Comparison of ENCODE assay signal across 20 cellular contexts in genomic region chr4:108159845-108160244, GRCh38. TPM values are rescaled to one million over a fixed set of nuclear protein-coding genes. Genes with fewer than 3 reads are reported as not detected.
DNase-seq lines count a peak whose midpoint lies in the region; ATAC-seq and TF ChIP-seq lines count a peak whose summit lies in the region.
"Had no signal": no experiment of that assay in that cellular context is flagged by ENCODE, and none has a peak within 500 bp of the region (broad histone marks: within the 10 kb centered on the region; RNA-seq: fewer than 3 reads in every experiment).

No MANE protein-coding gene starts in this region.

- peak overlapping the region; percentile 69 for H3K27ac Mint-ChIP-seq in stimulated activated naive CD8-positive, alpha-beta T cell treated with anti-CD3 and anti-CD28 coated beads, Interleukin-15, Interleukin-2, amounts not matched to agents 100 ng/mL and 50 ng/mL, for 24 hours
- H3K27ac Mint-ChIP-seq in activated T-helper 2 cell treated with anti-CD3 and anti-CD28 coated beads, Interferon-gamma antibody, Interleukin-2, Interleukin-4, amounts not matched to agents 10 μg/mL and 5 μg/mL and 100 μg/mL, durations not matched to agents 14 hours and 24 hours and 36 hours, result no peak overlapping the region
- H3K27ac Mint-ChIP-seq: activated B cell treated with CpG ODN at 0.5 μM for 24 hours; stimulated activated effector memory CD8-positive, alpha-beta T cell treated with anti-CD3 and anti-CD28 coated beads, Interleukin-12 subunit alpha, Interleukin-12 subunit beta, amount 100 ng/mL, for 72 hours had no signal

- POLR2A ChIA-PET in HEK293T (lab: Yijun Ruan, JAX), result interaction anchor here (1.8 kb wide), 1 partner anchor 9 kb away, joined by 5 read pairs; the partner anchor contains the start of gene LEF1

- H3K4me3 Mint-ChIP-seq in stimulated activated naive CD8-positive, alpha-beta T cell treated with anti-CD3 and anti-CD28 coated beads, Interleukin-15, Interleukin-2, amounts not matched to agents 100 ng/mL and 50 ng/mL, for 24 hours, result peak overlapping the region; percentile 76
- H3K4me3 Mint-ChIP-seq in activated T-helper 2 cell treated with anti-CD3 and anti-CD28 coated beads, Interferon-gamma antibody, Interleukin-2, Interleukin-4, amounts not matched to agents 10 μg/mL and 5 μg/mL and 100 μg/mL, durations not matched to agents 14 hours and 24 hours and 36 hours (ENCODE audit: low read depth), result peak overlapping the region; percentile 5
- H3K4me3 Mint-ChIP-seq: activated B cell treated with CpG ODN at 0.5 μM for 24 hours; stimulated activated effector memory CD8-positive, alpha-beta T cell treated with anti-CD3 and anti-CD28 coated beads, Interleukin-12 subunit alpha, Interleukin-12 subunit beta, amount 100 ng/mL, for 72 hours had no signal

- H3K27me3 ChIP-seq in MM.1S (replicated peaks; ENCODE audit: insufficient read depth, low read length) (no peaks in the 10 kb centered on the region), thymus (ENCODE audit: control insufficient read depth, insufficient read depth) (no peaks in the 10 kb centered on the region), suprapubic skin (peaks cover 32% of the 10 kb centered on the region)

- intact Hi-C loops in activated T-helper 2 cell treated with anti-CD3 and anti-CD28 coated beads, Interferon-gamma antibody, Interleukin-2, Interleukin-4, amounts not matched to agents 10 μg/mL and 5 μg/mL and 100 μg/mL, durations not matched to agents 14 hours and 24 hours and 36 hours (cut with micrococcal nuclease), result no loop called here

- H3K9me2 ChIP-seq in MM.1S (replicated peaks; ENCODE audit: insufficient read depth, low read length), result no peaks in the 10 kb centered on the region

- no peaks in the 10 kb centered on the region for H3K9me3 Mint-ChIP-seq in stimulated activated naive CD8-positive, alpha-beta T cell treated with anti-CD3 and anti-CD28 coated beads, Interleukin-15, Interleukin-2, amounts not matched to agents 100 ng/mL and 50 ng/mL, for 24 hours
- no peaks in the 10 kb centered on the region for H3K9me3 Mint-ChIP-seq in activated T-helper 2 cell treated with anti-CD3 and anti-CD28 coated beads, Interferon-gamma antibody, Interleukin-2, Interleukin-4, amounts not matched to agents 10 μg/mL and 5 μg/mL and 100 μg/mL, durations not matched to agents 14 hours and 24 hours and 36 hours
- H3K9me3 Mint-ChIP-seq: activated B cell treated with CpG ODN at 0.5 μM for 24 hours; naive B cell; stimulated activated effector memory CD8-positive, alpha-beta T cell treated with anti-CD3 and anti-CD28 coated beads, Interleukin-12 subunit alpha, Interleukin-12 subunit beta, amount 100 ng/mL, for 72 hours had no signal

- H3F3A ChIP-seq in MM.1S (ENCODE audit: insufficient read depth, low read length), result no peaks in the 10 kb centered on the region; the same call in 1 of the 2 replicates

- CTCF ChIA-PET in HEK293T (lab: Yijun Ruan, JAX), result no interaction called here

- H3K36me3 Mint-ChIP-seq in stimulated activated naive CD8-positive, alpha-beta T cell treated with anti-CD3 and anti-CD28 coated beads, Interleukin-15, Interleukin-2, amounts not matched to agents 100 ng/mL and 50 ng/mL, for 24 hours (ENCODE audit: low read depth), result peaks cover 41% of the 10 kb centered on the region
- H3K36me3 Mint-ChIP-seq in activated T-helper 2 cell treated with anti-CD3 and anti-CD28 coated beads, Interferon-gamma antibody, Interleukin-2, Interleukin-4, amounts not matched to agents 10 μg/mL and 5 μg/mL and 100 μg/mL, durations not matched to agents 14 hours and 24 hours and 36 hours (ENCODE audit: low read depth), result peaks cover 57% of the 10 kb centered on the region
- H3K36me3 Mint-ChIP-seq: naive B cell; stimulated activated effector memory CD8-positive, alpha-beta T cell treated with anti-CD3 and anti-CD28 coated beads, Interleukin-12 subunit alpha, Interleukin-12 subunit beta, amount 100 ng/mL, for 72 hours had no signal

- H3K79me2 ChIP-seq in MM.1S (ENCODE audit: low read length), result peaks cover 69% of the 10 kb centered on the region
- H3K79me2 ChIP-seq: parathyroid adenoma had no signal

- H3K36me3 ChIP-seq in MM.1S (replicated peaks; ENCODE audit: insufficient read depth, low read length) (peaks cover 13% of the 10 kb centered on the region; the same call in 1 of the 2 replicates), thymus (ENCODE audit: control insufficient read depth, insufficient read depth) (peaks cover 17% of the 10 kb centered on the region), suprapubic skin (no peaks in the 10 kb centered on the region)
- H3K36me3 ChIP-seq: gastrocnemius medialis, right lobe of liver had no signal

- ATAC-seq in stimulated activated naive CD8-positive, alpha-beta T cell treated with anti-CD3 and anti-CD28 coated beads, Interleukin-15, Interleukin-2, amounts not matched to agents 100 U/mL and 50 U/mL, for 24 hours, result no peak
- ATAC-seq: gastrocnemius medialis; right lobe of liver; stimulated activated effector memory CD8-positive, alpha-beta T cell treated with anti-CD3 and anti-CD28 coated beads, Interleukin-12 subunit alpha, Interleukin-12 subunit beta, amount 100 ng/mL, for 72 hours had no signal

- TF ChIP-seq CTCF in MM.1S (IDR thresholded peaks at IDR 0.05; ENCODE audit: low read length) (no peak), suprapubic skin (IDR thresholded peaks at IDR 0.05) (no peak)

- H3K4me1 ChIP-seq in MM.1S (ENCODE audit: low read length) (peaks cover 23% of the 10 kb centered on the region), thymus (ENCODE audit: control insufficient read depth, insufficient read depth, low read length) (peaks cover 16% of the 10 kb centered on the region), suprapubic skin (no peaks in the 10 kb centered on the region)
- H3K4me1 ChIP-seq: gastrocnemius medialis, parathyroid adenoma, right lobe of liver had no signal

- TF ChIP-seq POLR2A in suprapubic skin (IDR thresholded peaks at IDR 0.05), result no peak

- no peak for TF ChIP-seq EP300 in suprapubic skin (IDR thresholded peaks at IDR 0.05)

- peak overlapping the region; percentile 10; the same call in 1 of the 2 replicates for H3K4me2 ChIP-seq in MM.1S (ENCODE audit: low read depth, low read length)

- no peak for DNase-seq in stimulated activated naive CD8-positive, alpha-beta T cell treated with anti-CD3 and anti-CD28 coated beads, Interleukin-15, Interleukin-2, amounts not matched to agents 100 U/mL and 50 U/mL, for 24 hours
- DNase-seq in MM.1S (peak; percentile 58), HEK293T (ENCODE audit: extremely low spot score) (no peak), suprapubic skin (ENCODE audit: low spot score in 2 of 2) (no peak)
- no peak for DNase-seq in activated T-helper 2 cell treated with anti-CD3 and anti-CD28 coated beads, Interferon-gamma antibody, Interleukin-2, Interleukin-4, amounts not matched to agents 10 μg/mL and 5 μg/mL and 100 μg/mL, durations not matched to agents 14 hours and 24 hours and 36 hours (ENCODE audit: low spot score)
- no peak for DNase-seq in effector CD4-positive, alpha-beta T cell
- DNase-seq: activated B cell treated with CpG ODN at 0.5 μM for 24 hours, gastrocnemius medialis, mesenchymal stem cell, naive B cell, NCI-H146, NCI-H69, OCI-M1, right lobe of liver, trophoblast cell had no signal

- no peak overlapping the region for H3K9ac ChIP-seq in MM.1S (ENCODE audit: low read length)
- H3K9ac ChIP-seq: parathyroid adenoma had no signal

- no peak overlapping the region for H3K27ac ChIP-seq in MM.1S (ENCODE audit: low read length)
- peak overlapping the region; percentile 85 for H3K27ac ChIP-seq in thymus (ENCODE audit: low read depth)
- H3K27ac ChIP-seq in suprapubic skin, result no peak overlapping the region
- H3K27ac ChIP-seq: gastrocnemius medialis, parathyroid adenoma, right lobe of liver had no signal

- H3K9me3 ChIP-seq in MM.1S (replicated peaks; ENCODE audit: insufficient read depth, low read length) (no peaks in the 10 kb centered on the region), thymus (ENCODE audit: control insufficient read depth) (no peaks in the 10 kb centered on the region), suprapubic skin (no peaks in the 10 kb centered on the region)
- H3K9me3 ChIP-seq: gastrocnemius medialis, right lobe of liver had no signal

- H3K4me1 Mint-ChIP-seq in stimulated activated naive CD8-positive, alpha-beta T cell treated with anti-CD3 and anti-CD28 coated beads, Interleukin-15, Interleukin-2, amounts not matched to agents 100 ng/mL and 50 ng/mL, for 24 hours (ENCODE audit: low read depth), result peaks cover 84% of the 10 kb centered on the region
- H3K4me1 Mint-ChIP-seq in activated T-helper 2 cell treated with anti-CD3 and anti-CD28 coated beads, Interferon-gamma antibody, Interleukin-2, Interleukin-4, amounts not matched to agents 10 μg/mL and 5 μg/mL and 100 μg/mL, durations not matched to agents 14 hours and 24 hours and 36 hours (ENCODE audit: low read depth), result peaks cover 80% of the 10 kb centered on the region
- H3K4me1 Mint-ChIP-seq: stimulated activated effector memory CD8-positive, alpha-beta T cell treated with anti-CD3 and anti-CD28 coated beads, Interleukin-12 subunit alpha, Interleukin-12 subunit beta, amount 100 ng/mL, for 72 hours had no signal

- no peaks in the 10 kb centered on the region for H4K20me1 ChIP-seq in MM.1S (ENCODE audit: insufficient read depth, low read length)

- no peaks in the 10 kb centered on the region for H3K27me3 Mint-ChIP-seq in stimulated activated naive CD8-positive, alpha-beta T cell treated with anti-CD3 and anti-CD28 coated beads, Interleukin-15, Interleukin-2, amounts not matched to agents 100 ng/mL and 50 ng/mL, for 24 hours
- H3K27me3 Mint-ChIP-seq in activated T-helper 2 cell treated with anti-CD3 and anti-CD28 coated beads, Interferon-gamma antibody, Interleukin-2, Interleukin-4, amounts not matched to agents 10 μg/mL and 5 μg/mL and 100 μg/mL, durations not matched to agents 14 hours and 24 hours and 36 hours (ENCODE audit: low read depth), result no peaks in the 10 kb centered on the region

- WGBS in thymus, result 3% methylated on average over 5 of the region's 5 CpGs
- 86% methylated on average over 5 of the region's 5 CpGs for WGBS in suprapubic skin

- H3K4me3 ChIP-seq in MM.1S (ENCODE audit: low read length) (no peak overlapping the region), thymus (ENCODE audit: low read length) (peak overlapping the region; percentile 62), suprapubic skin (no peak overlapping the region)
- H3K4me3 ChIP-seq: gastrocnemius medialis, right lobe of liver had no signal

- no peak overlapping the region for H2AFZ ChIP-seq in MM.1S (ENCODE audit: low read length)
- H2AFZ ChIP-seq: parathyroid adenoma had no signal

TF ChIP-seq in HEK293T, 16 proteins besides CTCF, POLR2A, EP300 and RAD21:
- no peak for TF ChIP-seq NFRKB (IDR thresholded peaks at IDR 0.05)
- TF ChIP-seq FOXA1 (IDR thresholded peaks at IDR 0.05), result no peak
- TF ChIP-seq LEF1 (IDR thresholded peaks at IDR 0.05; ENCODE audit: borderline replicate concordance), result no peak
- no peak for TF ChIP-seq ARNT (IDR thresholded peaks at IDR 0.05)
- no peak for TF ChIP-seq BHLHE40 (IDR thresholded peaks at IDR 0.05; ENCODE audit: borderline replicate concordance)
TF ChIP-seq in HEK293T: peak in this region for 0.

RNA-seq across cellular contexts. Expression of gene LEF1, which starts 8.9 kb away (rescaled TPM):
- 74.0 and 77.0 TPM in 2 replicates for total RNA-seq in activated T-helper 2 cell treated with anti-CD3 and anti-CD28 coated beads, Interferon-gamma antibody, Interleukin-2, Interleukin-4, amounts not matched to agents 10 μg/mL and 5 μg/mL and 100 μg/mL, durations not matched to agents 14 hours and 24 hours and 36 hours
- 536 TPM for polyA plus RNA-seq in thymus
- total RNA-seq in suprapubic skin, result 10 to 100 TPM in 2 of 4 donors, 1 to 10 TPM in 2; 7.2 to 23.4 (median 14.5) TPM
- total RNA-seq: dermis microvascular lymphatic vessel endothelial cell had no signal
